Comparison of ENCODE assay signal across 1 cellular context in the genomic region with DNA sequence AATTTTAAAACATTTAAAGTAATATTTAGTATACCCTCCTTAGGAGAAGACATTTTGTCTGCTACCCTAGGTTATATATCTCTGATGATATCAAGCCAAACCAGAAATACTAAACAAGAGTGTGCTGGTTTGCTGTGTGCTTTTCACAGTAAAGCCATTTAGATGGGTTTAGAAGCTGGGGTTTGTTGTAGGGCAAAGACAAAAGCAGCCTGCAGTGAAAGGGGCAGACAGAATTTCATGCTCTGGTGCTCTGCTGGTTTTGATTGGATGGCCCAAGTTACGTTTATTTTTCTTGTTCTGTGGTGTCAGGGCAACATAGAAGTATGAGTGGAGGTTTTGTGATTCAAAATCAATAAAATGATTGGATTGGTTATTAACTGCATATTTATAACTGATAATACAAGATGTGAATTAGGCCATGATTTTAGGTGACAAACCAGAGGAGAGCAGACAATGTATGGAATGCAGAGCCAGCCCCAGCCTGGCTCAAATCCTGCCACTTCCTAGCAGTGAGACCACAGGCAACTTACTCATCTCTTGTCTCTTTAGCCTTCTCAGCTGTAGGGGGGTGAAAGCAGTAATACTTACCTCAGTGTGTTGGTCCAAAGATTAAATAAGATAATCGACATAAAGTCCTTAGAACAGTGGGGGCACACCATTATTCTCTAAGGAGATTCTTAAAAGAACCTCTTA.
TF ChIP-seq lines count a peak whose summit lies in the region.

No MANE protein-coding gene starts in this region.

TF ChIP-seq in H1, 55 proteins besides CTCF, POLR2A, EP300 and RAD21:
- TF ChIP-seq, protein P1, sequence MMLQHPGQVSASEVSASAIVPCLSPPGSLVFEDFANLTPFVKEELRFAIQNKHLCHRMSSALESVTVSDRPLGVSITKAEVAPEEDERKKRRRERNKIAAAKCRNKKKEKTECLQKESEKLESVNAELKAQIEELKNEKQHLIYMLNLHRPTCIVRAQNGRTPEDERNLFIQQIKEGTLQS (IDR thresholded peaks at IDR 0.05; ENCODE audit: insufficient read depth, low read depth, low read length), result no peak
- TF ChIP-seq NRF1 (IDR thresholded peaks at IDR 0.05; ENCODE audit: low read depth, low read length) (no peak), CEBPB (IDR thresholded peaks at IDR 0.05; ENCODE audit: low read depth, low read length) (no peak), RBBP5 (IDR thresholded peaks at IDR 0.05; ENCODE audit: borderline replicate concordance, low read depth, low read length) (no peak), HDAC6 (IDR thresholded peaks at IDR 0.05; ENCODE audit: low read depth, low read length) (no peak), CREB1 (IDR thresholded peaks at IDR 0.05) (no peak), EZH2 (IDR thresholded peaks at IDR 0.05; ENCODE audit: low read depth, low read length, severe bottlenecking) (no peak), PHF8 (conservative IDR thresholded peaks at IDR 0.05; ENCODE audit: low read depth, low read length) (no peak), GABPA (IDR thresholded peaks at IDR 0.05; ENCODE audit: borderline replicate concordance, insufficient read depth, low read length) (no peak)
